8 cellular contexts compared by ENCODE assay signal in the genomic region with DNA sequence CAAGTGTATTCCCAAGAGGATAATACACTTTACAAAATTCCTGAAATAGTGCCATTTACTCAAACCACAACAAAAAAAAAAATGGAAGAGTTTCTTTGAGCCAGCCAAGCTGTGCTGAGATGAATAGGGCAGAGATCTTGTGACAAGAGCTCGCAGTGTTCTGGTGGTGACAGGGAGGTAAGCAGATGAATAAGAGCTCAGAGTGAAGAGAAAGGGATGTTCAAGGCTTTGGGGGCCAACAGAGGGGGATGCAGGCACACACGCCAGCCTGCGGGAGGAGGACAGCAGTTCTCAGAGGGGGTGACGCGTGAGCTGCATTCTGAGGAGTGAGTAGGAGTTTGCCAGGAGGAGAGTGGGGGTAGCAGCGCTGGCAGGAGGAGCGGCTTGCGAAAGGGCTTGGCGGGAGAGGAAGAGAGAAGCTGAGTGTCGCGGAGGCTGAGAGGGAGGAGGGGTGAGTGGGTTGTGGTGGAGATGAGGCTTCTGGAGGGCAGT.
A peak's percentile ranks its signal among the peaks of the same experiment; 100 is the strongest.
DNase-seq lines count a peak whose midpoint lies in the region; ATAC-seq and TF ChIP-seq lines count a peak whose summit lies in the region.

No MANE protein-coding gene starts in this region.

- H3K27me3 ChIP-seq in hepatocyte, result no peaks in the 10 kb centered on the region
- H3K27me3 ChIP-seq in sigmoid colon, result no peaks in the 10 kb centered on the region
- H3K27me3 ChIP-seq in naive thymus-derived CD4-positive, alpha-beta T cell (ENCODE audit: control insufficient read depth in 2 of 2, insufficient read depth in 2 of 2, low read length in 2 of 2), result no peaks in the 10 kb centered on the region

- H3K4me3 Mint-ChIP-seq in naive thymus-derived CD4-positive, alpha-beta T cell, result peak overlapping the region in 1 of 10 donors; percentile 32

- H3K27ac Mint-ChIP-seq in naive thymus-derived CD4-positive, alpha-beta T cell, result peak overlapping the region in 1 of 9 donors; percentile 36

- H2AFZ ChIP-seq in hepatocyte, result no peak overlapping the region

- no peaks in the 10 kb centered on the region for H3K4me1 Mint-ChIP-seq in naive thymus-derived CD4-positive, alpha-beta T cell

- POLR2A ChIA-PET in naive thymus-derived CD4-positive, alpha-beta T cell (lab: Charles Lee), result no interaction called here

- WGBS in hepatocyte (ENCODE audit: low lambda C conversion rate, missing lambda C conversion rate), result 63% methylated on average over 11 of the region's 11 CpGs
- 78 to 92% methylated on average over 11 of the region's 11 CpGs for WGBS in sigmoid colon, 2 donors

- TF ChIP-seq CTCF in hepatocyte (IDR thresholded peaks at IDR 0.05; ENCODE audit: poor library complexity), result no peak
- TF ChIP-seq CTCF in sigmoid colon (IDR thresholded peaks at IDR 0.05), result no peak

- peaks cover 0 to 12% (median 5%) of the 10 kb centered on the region in 5 donors for H3K27me3 Mint-ChIP-seq in naive thymus-derived CD4-positive, alpha-beta T cell

- no peaks in the 10 kb centered on the region for H4K20me1 ChIP-seq in hepatocyte (ENCODE audit: insufficient read depth, poor library complexity, severe bottlenecking)

- H3K9me3 Mint-ChIP-seq in naive thymus-derived CD4-positive, alpha-beta T cell, result no peaks in the 10 kb centered on the region

- no peaks in the 10 kb centered on the region for H3K4me1 ChIP-seq in hepatocyte (ENCODE audit: insufficient read depth)
- H3K4me1 ChIP-seq in sigmoid colon, result no peaks in the 10 kb centered on the region
- H3K4me1 ChIP-seq in naive thymus-derived CD4-positive, alpha-beta T cell (ENCODE audit: control insufficient read depth in 2 of 2, insufficient read depth in 2 of 2, low read length in 2 of 2), result no peaks in the 10 kb centered on the region

- no peak for TF ChIP-seq POLR2A in sigmoid colon (IDR thresholded peaks at IDR 0.05)

- peak overlapping the region; percentile 8 for H3K4me2 ChIP-seq in hepatocyte

- CTCF ChIA-PET in naive thymus-derived CD4-positive, alpha-beta T cell (lab: Charles Lee), result no interaction called here

- no peaks in the 10 kb centered on the region for H3K36me3 ChIP-seq in hepatocyte (replicated peaks; ENCODE audit: insufficient read depth, low read depth)
- peaks cover 0 to 9% (median 0%) of the 10 kb centered on the region in 4 donors for H3K36me3 ChIP-seq in sigmoid colon
- no peaks in the 10 kb centered on the region for H3K36me3 ChIP-seq in naive thymus-derived CD4-positive, alpha-beta T cell (ENCODE audit: control insufficient read depth in 2 of 3, insufficient read depth in 3 of 3, low read length in 3 of 3)

- intact Hi-C loops in sigmoid colon (cut with DNase I), result loop anchor here (10.0 kb wide), 1 partner anchor 108 kb away; no protein-coding TSS in a partner anchor
- intact Hi-C loops in naive thymus-derived CD4-positive, alpha-beta T cell (cut with micrococcal nuclease), result no loop called here

- peak; percentile 32 for DNase-seq in GOT3 (lab: John Stamatoyannopoulos, UW)
- peak in 54 of 56 donors; percentile 26 to 91 (median 79) for DNase-seq in amygdala (lab: John Stamatoyannopoulos, UW)
- DNase-seq in hepatocyte (ENCODE audit: low spot score), result peak; percentile 51
- DNase-seq in sigmoid colon, result peak; percentile 88
- DNase-seq in NCI-H526 treated with DMSO at 0.1 percent for 48 hours (lab: John Stamatoyannopoulos, UW), result no peak
- no peak for DNase-seq in naive thymus-derived CD4-positive, alpha-beta T cell
- DNase-seq in NCI-H146 treated with DMSO at 0.1 percent for 48 hours (lab: John Stamatoyannopoulos, UW; ENCODE audit: unreplicated experiment), result no peak

- H3K36me3 Mint-ChIP-seq in naive thymus-derived CD4-positive, alpha-beta T cell, result no peaks in the 10 kb centered on the region

- TF ChIP-seq EP300 in sigmoid colon (IDR thresholded peaks at IDR 0.05), result no peak

- H3K9me2 ChIP-seq in hepatocyte (replicated peaks; ENCODE audit: insufficient read depth), result no peaks in the 10 kb centered on the region

- H3K79me2 ChIP-seq in hepatocyte, result no peaks in the 10 kb centered on the region

- no peak overlapping the region for H3K27ac ChIP-seq in hepatocyte
- H3K27ac ChIP-seq in sigmoid colon, result peak overlapping the region in 1 of 4 donors; percentile 15
- H3K27ac ChIP-seq in naive thymus-derived CD4-positive, alpha-beta T cell (ENCODE audit: low read depth, low read length), result no peak overlapping the region

- ATAC-seq in GM18907 (IDR thresholded peaks at IDR 0.05; ENCODE audit: unreplicated experiment), result no peak
- no peak for ATAC-seq in naive thymus-derived CD4-positive, alpha-beta T cell

- H3K9me3 ChIP-seq in hepatocyte (ENCODE audit: low read depth), result no peaks in the 10 kb centered on the region
- no peaks in the 10 kb centered on the region for H3K9me3 ChIP-seq in sigmoid colon
- no peaks in the 10 kb centered on the region for H3K9me3 ChIP-seq in naive thymus-derived CD4-positive, alpha-beta T cell (ENCODE audit: control insufficient read depth in 2 of 3, low read length in 3 of 3)

- no peak overlapping the region for H3K4me3 ChIP-seq in hepatocyte
- no peak overlapping the region for H3K4me3 ChIP-seq in sigmoid colon
- no peak overlapping the region for H3K4me3 ChIP-seq in naive thymus-derived CD4-positive, alpha-beta T cell (ENCODE audit: low read length)

Comparison
In these comparisons a context has a peak if more than half of its experiments do, and no peak if none do; other contexts are left out.
1. DNase-seq: peak in GOT3 (single experiment), amygdala (54 of 56), hepatocyte (single experiment) and sigmoid colon (single experiment); none in NCI-H526 treated with DMSO at 0.1 percent for 48 hours (single experiment), naive thymus-derived CD4-positive, alpha-beta T cell (0 of 9) and NCI-H146 treated with DMSO at 0.1 percent for 48 hours (single experiment).